14 cellular contexts compared by ENCODE assay signal in genomic region chr16:53821957-53822625, GRCh38.
DNase-seq lines count a peak whose midpoint lies in the region; ATAC-seq and TF ChIP-seq lines count a peak whose summit lies in the region.
"Had no signal": no experiment of that assay in that cellular context is flagged by ENCODE, and none has a peak within 500 bp of the region (broad histone marks: within the 10 kb centered on the region; RNA-seq: fewer than 3 reads in every experiment).

No MANE protein-coding gene starts in this region.

- H3K36me3 ChIP-seq in mesodermal cell (ENCODE audit: control insufficient read depth, insufficient read depth, low read length) = peaks cover 10% of the 10 kb centered on the region

- CTCF ChIA-PET in activated CD8-positive, alpha-beta memory T cell treated with anti-CD3 and anti-CD28 coated beads, Interleukin-2, amount 10 ng/mL, durations not matched to agents 7 days and 5 days (lab: Charles Lee) = no interaction called here

- peak overlapping the region; percentile 68 for H3K27ac ChIP-seq in mesodermal cell (ENCODE audit: low read depth, low read length, severe bottlenecking)

- peaks cover 6% of the 10 kb centered on the region for H3K4me1 Mint-ChIP-seq in activated CD8-positive, alpha-beta memory T cell treated with anti-CD3 and anti-CD28 coated beads, Interleukin-2, amount 10 ng/mL, durations not matched to agents 7 days and 5 days

- no peak overlapping the region for H3K27ac Mint-ChIP-seq in activated CD8-positive, alpha-beta memory T cell treated with anti-CD3 and anti-CD28 coated beads, Interleukin-2, amount 10 ng/mL, durations not matched to agents 7 days and 5 days

- no peak overlapping the region for H3K4me3 ChIP-seq in choroid plexus epithelial cell (ENCODE audit: low read depth, low read length)
- no peak overlapping the region for H3K4me3 ChIP-seq in mesodermal cell (ENCODE audit: extremely low read depth, insufficient read depth, low read length, poor library complexity, severe bottlenecking)

- H3K36me3 Mint-ChIP-seq in activated CD8-positive, alpha-beta memory T cell treated with anti-CD3 and anti-CD28 coated beads, Interleukin-2, amount 10 ng/mL, durations not matched to agents 7 days and 5 days = peaks cover 8% of the 10 kb centered on the region

- H3K27me3 Mint-ChIP-seq in activated CD8-positive, alpha-beta memory T cell treated with anti-CD3 and anti-CD28 coated beads, Interleukin-2, amount 10 ng/mL, durations not matched to agents 7 days and 5 days = no peaks in the 10 kb centered on the region
- H3K27me3 Mint-ChIP-seq: CD8-positive, alpha-beta memory T cell; naive B cell had no signal

- no peaks in the 10 kb centered on the region for H3K9me3 ChIP-seq in mesodermal cell (ENCODE audit: control insufficient read depth, low read length)

- peak; percentile 78 for DNase-seq in AG20443 (ENCODE audit: low spot score)
- DNase-seq in LoVo (ENCODE audit: low spot score) = peak; percentile 11
- DNase-seq in choroid plexus epithelial cell (ENCODE audit: low read depth) = peak; percentile 82
- DNase-seq in activated CD8-positive, alpha-beta memory T cell treated with anti-CD3 and anti-CD28 coated beads, Interleukin-2, amount 10 ng/mL, durations not matched to agents 7 days and 5 days = no peak
- no peak for DNase-seq in NCI-H2029 treated with DMSO at 0.1 percent for 48 hours (lab: John Stamatoyannopoulos, UW)
- DNase-seq: CD8-positive, alpha-beta memory T cell; hippocampal formation; naive B cell; NCI-H446; stimulated activated naive CD4-positive, alpha-beta T cell treated with Interleukin-2 at 50 U/mL for 16 hours; T-helper 1 cell had no signal

- no peak for ATAC-seq in activated CD8-positive, alpha-beta memory T cell treated with anti-CD3 and anti-CD28 coated beads, Interleukin-2, amount 10 ng/mL, durations not matched to agents 7 days and 5 days
- ATAC-seq in HG02970 (IDR thresholded peaks at IDR 0.05; ENCODE audit: low FRiP score, unreplicated experiment) = no peak
- ATAC-seq in HG02870 (IDR thresholded peaks at IDR 0.05; ENCODE audit: unreplicated experiment) = no peak

- no peaks in the 10 kb centered on the region for H3K9me3 Mint-ChIP-seq in activated CD8-positive, alpha-beta memory T cell treated with anti-CD3 and anti-CD28 coated beads, Interleukin-2, amount 10 ng/mL, durations not matched to agents 7 days and 5 days (ENCODE audit: low read depth)
- H3K9me3 Mint-ChIP-seq: CD8-positive, alpha-beta memory T cell; naive B cell had no signal

- 55 to 72% methylated on average over 3 to 4 of the region's 4 CpGs for WGBS in mesodermal cell (ENCODE audit: insufficient coverage in 2 of 2), 2 experiments

- H3K4me1 ChIP-seq in mesodermal cell (ENCODE audit: control insufficient read depth, insufficient read depth, low read length, poor library complexity, severe bottlenecking) = peaks cover 23% of the 10 kb centered on the region

- TF ChIP-seq CTCF in choroid plexus epithelial cell (conservative IDR thresholded peaks at IDR 0.05; ENCODE audit: low read depth, low read length) = peak; percentile 21

- no peak overlapping the region for H3K4me3 Mint-ChIP-seq in activated CD8-positive, alpha-beta memory T cell treated with anti-CD3 and anti-CD28 coated beads, Interleukin-2, amount 10 ng/mL, durations not matched to agents 7 days and 5 days
- H3K4me3 Mint-ChIP-seq: CD8-positive, alpha-beta memory T cell; naive B cell had no signal

Comparison
In these comparisons a context has a peak if more than half of its experiments do, and no peak if none do; other contexts are left out.
1. DNase-seq: peak in AG20443 (single experiment), LoVo (single experiment) and choroid plexus epithelial cell (single experiment); none in activated CD8-positive, alpha-beta memory T cell treated with anti-CD3 and anti-CD28 coated beads, Interleukin-2, amount 10 ng/mL, durations not matched to agents 7 days and 5 days (single experiment) and NCI-H2029 treated with DMSO at 0.1 percent for 48 hours (single experiment).